ENCODE assay signal across 36 cellular contexts in the genomic region with DNA sequence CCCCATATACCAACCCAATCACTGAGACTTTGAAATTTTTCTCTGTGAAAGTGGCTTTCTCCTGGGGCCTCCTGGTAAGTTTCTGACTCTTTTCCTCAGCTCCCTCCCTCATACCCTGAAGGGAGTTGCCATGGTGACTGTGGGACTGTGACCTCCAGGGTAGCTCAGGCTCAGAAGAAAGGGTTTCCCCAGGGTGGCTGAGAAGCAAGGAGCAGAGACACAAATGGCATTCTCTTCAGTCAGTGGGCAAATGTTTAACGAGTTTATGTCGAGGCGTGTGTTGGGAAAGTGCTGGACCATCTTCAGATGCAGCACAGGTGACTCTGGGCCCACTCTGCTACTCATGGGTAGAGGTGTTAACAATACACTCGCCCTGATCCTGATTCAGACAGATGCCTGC. TPM values are rescaled to one million over a fixed set of nuclear protein-coding genes. Genes with fewer than 3 reads are reported as not detected.
DNase-seq lines count a peak whose midpoint lies in the region; ATAC-seq and TF ChIP-seq lines count a peak whose summit lies in the region.
"Had no signal": no experiment of that assay in that cellular context is flagged by ENCODE, and none has a peak within 500 bp of the region (broad histone marks: within the 10 kb centered on the region; RNA-seq: fewer than 3 reads in every experiment).

No MANE protein-coding gene starts in this region.

- H3K9me3 Mint-ChIP-seq in WTC11: peaks cover 22% of the 10 kb centered on the region
- H3K9me3 Mint-ChIP-seq in stimulated activated naive B cell treated with anti-CD40 and anti-IgM and Interleukin-4, amounts not matched to agents 10 μg/mL and 1 μg/mL and 100 μg/mL, for 72 hours: peaks cover 14 to 19% of the 10 kb centered on the region in 2 donors

- H3K4me3 ChIP-seq in iPS-20b (ENCODE audit: low read length) (peak overlapping the region; percentile 5; the same call in 1 of the 2 replicates), mucosa of descending colon (no peak overlapping the region), breast epithelium (no peak overlapping the region)
- H3K4me3 ChIP-seq: heart left ventricle, ovary, right atrium auricular region, spleen, upper lobe of left lung had no signal

- H3K9me3 ChIP-seq in iPS-20b (ENCODE audit: insufficient read depth, low read depth, low read length) (peaks cover 5% of the 10 kb centered on the region; the same call in 1 of the 2 replicates), mucosa of descending colon (peaks cover 5% of the 10 kb centered on the region), breast epithelium (peaks cover 10 to 12% of the 10 kb centered on the region in 2 donors)

- H3K4me1 Mint-ChIP-seq in WTC11: peaks cover 7% of the 10 kb centered on the region
- peaks cover 6 to 12% of the 10 kb centered on the region in 2 donors for H3K4me1 Mint-ChIP-seq in stimulated activated naive B cell treated with anti-CD40 and anti-IgM and Interleukin-4, amounts not matched to agents 10 μg/mL and 1 μg/mL and 100 μg/mL, for 72 hours
- H3K4me1 Mint-ChIP-seq: activated naive CD4-positive, alpha-beta T cell treated with anti-CD3 and anti-CD28 coated beads, Interleukin-2, amount 10 ng/mL, durations not matched to agents 7 days and 5 days; B cell had no signal

- H3K4me1 ChIP-seq in iPS-20b (ENCODE audit: insufficient read depth, low read length): no peaks in the 10 kb centered on the region
- H3K4me1 ChIP-seq in mucosa of descending colon (ENCODE audit: low read depth): no peaks in the 10 kb centered on the region
- H3K4me1 ChIP-seq in breast epithelium: no peaks in the 10 kb centered on the region
- H3K4me1 ChIP-seq: right atrium auricular region, spleen, upper lobe of left lung had no signal

- intact Hi-C loops in mucosa of descending colon (cut with DNase I, micrococcal nuclease): no loop called here
- intact Hi-C loops in breast epithelium (cut with DNase I; ENCODE audit: low total_unique reads): no loop called here

- peak; percentile 41; the same call in 1 of the 2 replicates for ATAC-seq in WTC11
- peak; percentile 44 to 85 for ATAC-seq in stimulated activated naive B cell treated with anti-CD40 and anti-IgM and Interleukin-4, amounts not matched to agents 10 μg/mL and 1 μg/mL and 100 μg/mL, for 72 hours (replicated peaks)
- no peak for ATAC-seq in mucosa of descending colon
- ATAC-seq: HCT116, heart left ventricle, left ventricle myocardium superior had no signal

- H3K9ac ChIP-seq in iPS-20b (ENCODE audit: low read depth, low read length): no peak overlapping the region

- POLR2A ChIA-PET in WTC11 (lab: Charles Lee): no interaction called here

- no peaks in the 10 kb centered on the region for H3K27me3 ChIP-seq in iPS-20b (ENCODE audit: insufficient read depth, low read length)
- H3K27me3 ChIP-seq in breast epithelium: no peaks in the 10 kb centered on the region
- H3K27me3 ChIP-seq: heart left ventricle, ovary, right atrium auricular region, upper lobe of left lung had no signal

- DNase-seq in NCI-H748 (lab: John Stamatoyannopoulos, UW; ENCODE audit: unreplicated experiment) (peak; percentile 14), NCI-H748 treated with DMSO at 0.1 percent for 48 hours (lab: John Stamatoyannopoulos, UW) (no peak), WTC11 (ENCODE audit: low spot score) (no peak), mucosa of descending colon (no peak), breast epithelium (ENCODE audit: low spot score in 2 of 2) (no peak), DMS153 (lab: John Stamatoyannopoulos, UW) (no peak)
- DNase-seq in stimulated activated naive B cell treated with anti-CD40 and anti-IgM and Interleukin-4, amounts not matched to agents 10 μg/mL and 1 μg/mL and 100 μg/mL, for 72 hours: no peak
- DNase-seq: activated CD4-positive, alpha-beta T cell treated with anti-CD3 and anti-CD28 coated beads, Interleukin-2, amount 50 U/mL, for 4 hours; activated CD4-positive, CD25-positive, alpha-beta regulatory T cell; activated naive CD4-positive, alpha-beta T cell treated with anti-CD3 and anti-CD28 coated beads, Interleukin-2, amount 10 ng/mL, durations not matched to agents 7 days and 5 days; amygdala; effector memory CD4-positive, alpha-beta T cell; erythroblast; GDM1; heart left ventricle; left ventricle myocardium superior; naive B cell; NCI-H146; NCI-H2171; NCI-H82; ovary; spleen; substantia nigra; T-helper 1 cell; upper lobe of left lung had no signal

- CTCF ChIA-PET in WTC11 (lab: Charles Lee): interaction anchor here (0.6 to 4.0 kb wide), 4 partner anchors 20 to 280 kb away, joined by 3 to 31 read pairs (median 6); no protein-coding TSS in a partner anchor

- peaks cover 8% of the 10 kb centered on the region for H3K36me3 Mint-ChIP-seq in WTC11
- peaks cover 6 to 13% of the 10 kb centered on the region in 2 donors for H3K36me3 Mint-ChIP-seq in stimulated activated naive B cell treated with anti-CD40 and anti-IgM and Interleukin-4, amounts not matched to agents 10 μg/mL and 1 μg/mL and 100 μg/mL, for 72 hours

- no peak for TF ChIP-seq POLR2A in breast epithelium (IDR thresholded peaks at IDR 0.05)

- TF ChIP-seq CTCF in WTC11 (IDR thresholded peaks at IDR 0.05) (no peak), mucosa of descending colon (IDR thresholded peaks at IDR 0.05) (no peak), breast epithelium (IDR thresholded peaks at IDR 0.05) (no peak)

- H3K27ac ChIP-seq in iPS-20b (ENCODE audit: low read length) (no peak overlapping the region), breast epithelium (no peak overlapping the region)
- H3K27ac ChIP-seq: heart left ventricle, ovary, right atrium auricular region, RWPE1, spleen, upper lobe of left lung had no signal

- no peak overlapping the region for H3K4me3 Mint-ChIP-seq in WTC11
- no peak overlapping the region for H3K4me3 Mint-ChIP-seq in stimulated activated naive B cell treated with anti-CD40 and anti-IgM and Interleukin-4, amounts not matched to agents 10 μg/mL and 1 μg/mL and 100 μg/mL, for 72 hours
- H3K4me3 Mint-ChIP-seq: activated naive CD4-positive, alpha-beta T cell treated with anti-CD3 and anti-CD28 coated beads, Interleukin-2, amount 10 ng/mL, durations not matched to agents 7 days and 5 days; activated T-helper 1 cell treated with anti-CD3 and anti-CD28 coated beads, Interleukin-12 subunit alpha, Interleukin-12 subunit beta, Interleukin-2, Interleukin-4 antibody, amounts not matched to agents 30 ng/mL and 10 ng/mL and 1 ng/mL, durations not matched to agents 14 hours and 24 hours and 36 hours; B cell; naive B cell had no signal

- peaks cover 12% of the 10 kb centered on the region for H3K27me3 Mint-ChIP-seq in WTC11 (ENCODE audit: low read depth)
- peaks cover 15 to 20% of the 10 kb centered on the region in 2 donors for H3K27me3 Mint-ChIP-seq in stimulated activated naive B cell treated with anti-CD40 and anti-IgM and Interleukin-4, amounts not matched to agents 10 μg/mL and 1 μg/mL and 100 μg/mL, for 72 hours

- no peak overlapping the region for H3K27ac Mint-ChIP-seq in WTC11
- H3K27ac Mint-ChIP-seq in stimulated activated naive B cell treated with anti-CD40 and anti-IgM and Interleukin-4, amounts not matched to agents 10 μg/mL and 1 μg/mL and 100 μg/mL, for 72 hours: no peak overlapping the region
- H3K27ac Mint-ChIP-seq: activated naive CD4-positive, alpha-beta T cell treated with anti-CD3 and anti-CD28 coated beads, Interleukin-2, amount 10 ng/mL, durations not matched to agents 7 days and 5 days; activated T-helper 1 cell treated with anti-CD3 and anti-CD28 coated beads, Interleukin-12 subunit alpha, Interleukin-12 subunit beta, Interleukin-2, Interleukin-4 antibody, amounts not matched to agents 30 ng/mL and 10 ng/mL and 1 ng/mL, durations not matched to agents 14 hours and 24 hours and 36 hours; B cell; naive B cell had no signal

- H3K36me3 ChIP-seq in iPS-20b (ENCODE audit: insufficient read depth, low read depth, low read length) (no peaks in the 10 kb centered on the region), mucosa of descending colon (ENCODE audit: low read depth) (no peaks in the 10 kb centered on the region), breast epithelium (no peaks in the 10 kb centered on the region)
- H3K36me3 ChIP-seq: heart left ventricle, ovary, right atrium auricular region, spleen, upper lobe of left lung had no signal

TF ChIP-seq in WTC11, 78 proteins besides CTCF, POLR2A, EP300 and RAD21:
- TF ChIP-seq HMGA2 (CRISPR knock-in tag; IDR thresholded peaks at IDR 0.05) (no peak), ZNF138 (CRISPR knock-in tag; conservative IDR thresholded peaks at IDR 0.05) (no peak)
- TF ChIP-seq, protein P1, sequence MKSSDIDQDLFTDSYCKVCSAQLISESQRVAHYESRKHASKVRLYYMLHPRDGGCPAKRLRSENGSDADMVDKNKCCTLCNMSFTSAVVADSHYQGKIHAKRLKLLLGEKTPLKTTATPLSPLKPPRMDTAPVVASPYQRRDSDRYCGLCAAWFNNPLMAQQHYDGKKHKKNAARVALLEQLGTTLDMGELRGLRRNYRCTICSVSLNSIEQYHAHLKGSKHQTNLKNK (CRISPR knock-in tag; IDR thresholded peaks at IDR 0.05): no peak
TF ChIP-seq in WTC11: peak in this region for 0.

RNA-seq across cellular contexts. Expression of a gene that starts 46.8 kb away (rescaled TPM):
- total RNA-seq in WTC11 (2021) (57.9 to 65.3 TPM (median 58.1 TPM) in 3 replicates), mucosa of descending colon (10 to 100 TPM; 15.1 to 27.2 (median 24.0) TPM), breast epithelium (10 to 100 TPM in 1 of 3 donors, 1 to 10 TPM in 2; 7.5 to 10.7 (median 8.2) TPM)

RNA-seq across cellular contexts. Expression of a gene that starts 57.9 kb away (rescaled TPM):
- total RNA-seq in WTC11 (2021) (not detected in 3 replicates), mucosa of descending colon (not detected), breast epithelium (not detected)
- total RNA-seq: A673; activated T-helper 1 cell treated with anti-CD3 and anti-CD28 coated beads, Interleukin-12 subunit alpha, Interleukin-12 subunit beta, Interleukin-2, Interleukin-4 antibody, amounts not matched to agents 30 ng/mL and 10 ng/mL and 1 ng/mL, durations not matched to agents 14 hours and 24 hours and 36 hours; B cell; bronchial epithelial cell; fibroblast of villous mesenchyme; heart left ventricle; HT1080; left ventricle myocardium superior; ovary; right atrium auricular region; SK-MEL-5; spleen; upper lobe of left lung had no signal
